In genomic region chr1:29271724-29272123, GRCh38 we compare ENCODE assay signal across 9 cellular contexts. TPM values are rescaled to one million over a fixed set of nuclear protein-coding genes. Genes with fewer than 3 reads are reported as not detected.
DNase-seq lines count a peak whose midpoint lies in the region; ATAC-seq and TF ChIP-seq lines count a peak whose summit lies in the region.
"Had no signal": no experiment of that assay in that cellular context is flagged by ENCODE, and none has a peak within 500 bp of the region (broad histone marks: within the 10 kb centered on the region; RNA-seq: fewer than 3 reads in every experiment).

No MANE protein-coding gene starts in this region.

- H3K36me3 ChIP-seq in uterus (no peaks in the 10 kb centered on the region), OCI-LY7 (ENCODE audit: insufficient read depth, low read length) (no peaks in the 10 kb centered on the region)

- ATAC-seq in left colon (peak; percentile 100), HG02973 (IDR thresholded peaks at IDR 0.05; ENCODE audit: unreplicated experiment) (no peak), HG03378 (IDR thresholded peaks at IDR 0.05; ENCODE audit: unreplicated experiment) (no peak)

- H3K4me3 ChIP-seq in uterus (no peak overlapping the region), OCI-LY7 (ENCODE audit: low read depth, low read length, poor library complexity, severe bottlenecking) (no peak overlapping the region)

- DNase-seq in SIG-M5 treated with dmso at 0.1 percent for 504 hours (lab: John Stamatoyannopoulos, UW; ENCODE audit: unreplicated experiment) (peak; percentile 17), SIG-M5 (lab: John Stamatoyannopoulos, UW) (no peak), dermis blood vessel endothelial cell (peak; percentile 30), left colon (peak; percentile 81 to 92), uterus (peak; percentile 43 to 58), OCI-LY7 (ENCODE audit: low spot score) (no peak)
- DNase-seq: central memory CD4-positive, alpha-beta T cell had no signal

- H3K9me3 ChIP-seq in uterus (no peaks in the 10 kb centered on the region), OCI-LY7 (ENCODE audit: low read length) (no peaks in the 10 kb centered on the region)

- BruUV-seq in OCI-LY7 (replicated peaks; lab: Mats Ljungman, UMichigan): no TSS peak

- H3K4me2 ChIP-seq in OCI-LY7 (ENCODE audit: low read length): no peak overlapping the region

- TF ChIP-seq CTCF in uterus (IDR thresholded peaks at IDR 0.05) (no peak), OCI-LY7 (conservative IDR thresholded peaks at IDR 0.05; ENCODE audit: low read length) (no peak)

- no peaks in the 10 kb centered on the region for H3K9me2 ChIP-seq in OCI-LY7 (ENCODE audit: insufficient read depth, low read length)

- no peak overlapping the region for H2AFZ ChIP-seq in OCI-LY7 (ENCODE audit: low read length)

- CTCF ChIA-PET in OCI-LY7 (lab: Charles Lee; ENCODE audit: unreplicated experiment): no interaction called here

- POLR2A ChIA-PET in OCI-LY7 (lab: Charles Lee): interaction anchor here (0.5 kb wide), 1 partner anchor 28 kb away, joined by 3 read pairs; no protein-coding TSS in a partner anchor

- H3K4me1 ChIP-seq in uterus: peaks cover 0 to 8% of the 10 kb centered on the region in 2 donors
- H3K4me1 ChIP-seq in OCI-LY7 (ENCODE audit: insufficient read depth, low read length, poor library complexity, severe bottlenecking): no peaks in the 10 kb centered on the region

- intact Hi-C loops in left colon (cut with DNase I, micrococcal nuclease): no loop called here
- intact Hi-C loops in uterus (cut with DNase I; ENCODE audit: low total_unique reads): no loop called here
- intact Hi-C loops in OCI-LY7 (cut with micrococcal nuclease; ENCODE audit: unreplicated experiment): no loop called here

- H3K27ac ChIP-seq in uterus (no peak overlapping the region), OCI-LY7 (ENCODE audit: low read depth, low read length, poor library complexity, severe bottlenecking) (no peak overlapping the region)

- no peaks in the 10 kb centered on the region for H4K20me1 ChIP-seq in OCI-LY7 (ENCODE audit: insufficient read depth, low read length)

- TF ChIP-seq POLR2A in uterus (IDR thresholded peaks at IDR 0.05): no peak

- no peaks in the 10 kb centered on the region for H3K27me3 ChIP-seq in uterus

- no peaks in the 10 kb centered on the region for H3K79me2 ChIP-seq in OCI-LY7 (ENCODE audit: insufficient read depth, low read depth, low read length)

RNA-seq across cellular contexts. Expression of gene PTPRU, which starts 35.4 kb away (rescaled TPM):
- 2.1 and 2.4 TPM in 2 replicates for total RNA-seq in dermis blood vessel endothelial cell
- 1 to 10 TPM; 2.0 to 2.4 TPM for total RNA-seq in left colon
- 10 to 100 TPM in 3 of 4 donors, 1 to 10 TPM in 1; 9.5 to 48.2 (median 33.4) TPM for total RNA-seq in uterus
- total RNA-seq in OCI-LY7 (2014; rRNA removed; shearing (Covaris generic)): 2.5 and 7.3 TPM in 2 replicates
- 3.3 and 4.6 TPM in 2 replicates for total RNA-seq in OCI-LY7 (2022)

RNA-seq across cellular contexts. Expression of gene MECR, which starts 41.0 kb away (rescaled TPM):
- total RNA-seq in dermis blood vessel endothelial cell (10.6 and 18.4 TPM in 2 replicates), left colon (10 to 100 TPM; 14.3 to 20.6 TPM), uterus (10 to 100 TPM in 3 of 4 donors, 1 to 10 TPM in 1; 7.4 to 23.4 (median 20.7) TPM), OCI-LY7 (2022) (30.0 and 33.3 TPM in 2 replicates)
- total RNA-seq in OCI-LY7 (2014; rRNA removed; shearing (Covaris generic)): 27.2 and 33.5 TPM in 2 replicates

Comparison
In these comparisons a context has a peak if more than half of its experiments do, and no peak if none do; other contexts are left out.
1. DNase-seq: peak in SIG-M5 treated with dmso at 0.1 percent for 504 hours (single experiment), dermis blood vessel endothelial cell (single experiment), left colon (2 of 2) and uterus (2 of 2); none in SIG-M5 (single experiment) and OCI-LY7 (single experiment).